Comparison of ENCODE assay signal across 8 cellular contexts in the genomic region with DNA sequence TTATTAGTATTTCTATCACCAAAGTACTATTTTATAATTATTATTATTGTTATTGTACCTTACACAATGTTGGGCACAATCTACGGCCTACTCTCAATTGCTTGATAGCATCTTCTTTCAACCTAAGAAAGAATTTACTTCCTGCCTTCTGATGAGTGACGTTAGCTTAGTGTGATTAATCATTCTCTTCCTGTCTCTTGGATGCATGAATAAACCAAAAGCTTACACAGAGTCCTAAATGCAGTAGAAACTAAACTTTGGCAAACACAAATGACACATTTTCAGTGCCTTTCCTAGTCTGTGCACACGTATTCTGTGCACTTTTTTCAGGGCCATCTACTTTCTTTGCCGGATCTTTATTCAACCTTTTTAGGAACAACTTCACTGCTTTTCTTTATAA. TPM values are rescaled to one million over a fixed set of nuclear protein-coding genes. Genes with fewer than 3 reads are reported as not detected.
DNase-seq lines count a peak whose midpoint lies in the region; ATAC-seq and TF ChIP-seq lines count a peak whose summit lies in the region.

No MANE protein-coding gene starts in this region.

- in situ Hi-C loops in ACHN (cut with HindIII; ENCODE audit: low pct_ligation_motif_present, low pct_unique_long_range_greater_than_20kb, low sequenced_read_pairs) = no loop called here

- H2BK15ac ChIP-seq in mesenchymal stem cell (ENCODE audit: low read depth, poor library complexity, severe bottlenecking) (no peak overlapping the region), H9 (ENCODE audit: low read depth, low read length) (no peak overlapping the region)

- H3K27me3 ChIP-seq in mesenchymal stem cell (ENCODE audit: control insufficient read depth in 1 of 2, insufficient read depth in 1 of 2, low read length in 2 of 2) = no peaks in the 10 kb centered on the region
- no peaks in the 10 kb centered on the region for H3K27me3 ChIP-seq in H9 (ENCODE audit: insufficient read depth, low read length)

- ATAC-seq in HG03432 (IDR thresholded peaks at IDR 0.05; ENCODE audit: unreplicated experiment) = no peak

- no peak overlapping the region for H3K56ac ChIP-seq in H9 (ENCODE audit: insufficient read length, low read depth, low read length)

- no peak overlapping the region for H2BK20ac ChIP-seq in H9 (ENCODE audit: low read depth, low read length, poor library complexity, severe bottlenecking)

- H3K4me2 ChIP-seq in mesenchymal stem cell (ENCODE audit: low read length, poor library complexity, severe bottlenecking) (no peak overlapping the region), H9 (ENCODE audit: insufficient read depth, insufficient read length, low read length) (no peak overlapping the region)

- no peaks in the 10 kb centered on the region for H3K27me3 Mint-ChIP-seq in H9 (ENCODE audit: low read depth)

- H3K27ac ChIP-seq in mesenchymal stem cell (ENCODE audit: low read length, poor library complexity, severe bottlenecking) (peak overlapping the region; percentile 51), H9 (ENCODE audit: insufficient read length, low read depth, low read length) (no peak overlapping the region)

- H2BK120ac ChIP-seq in mesenchymal stem cell (ENCODE audit: low read depth, low read length) = no peak overlapping the region
- H2BK120ac ChIP-seq in H9 (ENCODE audit: low read depth, low read length, poor library complexity, severe bottlenecking) = no peak overlapping the region

- DNase-seq in ACHN (peak; percentile 78), NB4 (ENCODE audit: low read depth) (peak; percentile 30), cardiac fibroblast (ENCODE audit: low read depth in 2 of 2) (peak; percentile 72 to 86), mesenchymal stem cell (peak; percentile 44), H9 (no peak), NCI-H345 treated with DMSO at 0.1 percent for 48 hours (lab: John Stamatoyannopoulos, UW; ENCODE audit: unreplicated experiment) (no peak), SK-N-DZ (ENCODE audit: low spot score) (no peak)

- H3K9me3 Mint-ChIP-seq in H9 = peaks cover 31 to 33% of the 10 kb centered on the region in 2 experiments

- H4K8ac ChIP-seq in mesenchymal stem cell (ENCODE audit: low read length) (no peak overlapping the region), H9 (replicated peaks; ENCODE audit: insufficient read length, low read depth, low read length) (no peak overlapping the region)

- H3K79me1 ChIP-seq in mesenchymal stem cell (replicated peaks; ENCODE audit: low read length, poor library complexity, severe bottlenecking) (peaks cover 19% of the 10 kb centered on the region), H9 (ENCODE audit: insufficient read depth, low read depth, low read length, poor library complexity, severe bottlenecking) (no peaks in the 10 kb centered on the region)

- no peaks in the 10 kb centered on the region for H4K20me1 ChIP-seq in H9 (ENCODE audit: control insufficient read depth, insufficient read depth, insufficient read length)

- H4K5ac ChIP-seq in H9 (ENCODE audit: insufficient read length, low read depth, low read length) = no peak overlapping the region

- H3K4me1 Mint-ChIP-seq in H9 = peaks cover 0 to 9% of the 10 kb centered on the region in 2 experiments; a peak in 2 of 4 replicates

- no peaks in the 10 kb centered on the region for H3K23me2 ChIP-seq in H9 (ENCODE audit: insufficient read length, low read depth, low read length, poor library complexity, severe bottlenecking)

- H3K4ac ChIP-seq in mesenchymal stem cell (ENCODE audit: low read depth in 1 of 2, low read length in 2 of 2) = no peak overlapping the region
- no peak overlapping the region for H3K4ac ChIP-seq in H9 (ENCODE audit: low read depth, low read length)

- no peak overlapping the region for H3K27ac Mint-ChIP-seq in H9

- H3K9me3 ChIP-seq in mesenchymal stem cell (ENCODE audit: control insufficient read depth, low read length) (no peaks in the 10 kb centered on the region), H9 (ENCODE audit: control insufficient read depth, low read depth, low read length) (peaks cover 15% of the 10 kb centered on the region)

- peaks cover 2% of the 10 kb centered on the region for H3K4me1 ChIP-seq in mesenchymal stem cell (ENCODE audit: control insufficient read depth, insufficient read depth, low read depth, low read length)
- H3K4me1 ChIP-seq in H9 (ENCODE audit: insufficient read depth, low read length) = peaks cover 2% of the 10 kb centered on the region; the same call in 1 of the 2 replicates

- TF ChIP-seq POLR2A in NB4 (IDR thresholded peaks at IDR 0.05; ENCODE audit: extremely low read depth, insufficient read length) = no peak

- H2BK5ac ChIP-seq in mesenchymal stem cell (ENCODE audit: low read depth, low read length, poor library complexity, severe bottlenecking) (no peak overlapping the region), H9 (ENCODE audit: insufficient read length, low read length) (no peak overlapping the region)

- H3K18ac ChIP-seq in mesenchymal stem cell (ENCODE audit: low read depth in 1 of 2, low read length in 2 of 2) (no peak overlapping the region), H9 (ENCODE audit: insufficient read length, low read depth, low read length) (no peak overlapping the region)

- WGBS in mesenchymal stem cell = 24% methylated on average over 4 of the region's 4 CpGs
- no CpG with 5 or more reads among the region's 4 CpGs for WGBS in H9 (ENCODE audit: extremely low coverage, insufficient read length, low lambda C conversion rate)

- H2AFZ ChIP-seq in mesenchymal stem cell (ENCODE audit: low read depth, low read length) = no peak overlapping the region
- no peak overlapping the region for H2AFZ ChIP-seq in H9 (ENCODE audit: low read length)

- TF ChIP-seq CTCF in NB4 (IDR thresholded peaks at IDR 0.05; ENCODE audit: low read depth, low read length) (no peak), cardiac fibroblast (IDR thresholded peaks at IDR 0.05; ENCODE audit: low read depth, low read length) (no peak), H9 (conservative IDR thresholded peaks at IDR 0.05) (no peak)

- H2AK5ac ChIP-seq in mesenchymal stem cell (ENCODE audit: low read length, severe bottlenecking) (no peak overlapping the region), H9 (ENCODE audit: insufficient read length, low read length) (no peak overlapping the region)

- peaks cover 0 to 5% of the 10 kb centered on the region in 2 experiments for H3K36me3 ChIP-seq in mesenchymal stem cell (ENCODE audit: control insufficient read depth in 1 of 2, insufficient read depth in 2 of 2, low read depth in 1 of 2, low read length in 2 of 2)

- H3K4me3 Mint-ChIP-seq in H9 = no peak overlapping the region

- H3K14ac ChIP-seq in mesenchymal stem cell (ENCODE audit: low read length in 2 of 2) = no peak overlapping the region
- H3K14ac ChIP-seq in H9 (ENCODE audit: insufficient read depth, low read length) = no peak overlapping the region

- H3K9ac ChIP-seq in mesenchymal stem cell (ENCODE audit: low read length) (peak overlapping the region; percentile 44), H9 (ENCODE audit: extremely low read depth, insufficient read length, low read length) (no peak overlapping the region)

- no peak overlapping the region for H3K4me3 ChIP-seq in NB4 (ENCODE audit: low read depth, low read length)
- H3K4me3 ChIP-seq in cardiac fibroblast (replicated peaks in 1 of 2; ENCODE audit: low read depth in 2 of 2, low read length in 2 of 2) = no peak overlapping the region
- H3K4me3 ChIP-seq in mesenchymal stem cell (ENCODE audit: insufficient read depth in 1 of 2, low read depth in 1 of 2, low read length in 2 of 2) = peak overlapping the region in 1 of 2 experiments; percentile 30

- H3K79me2 ChIP-seq in H9 (ENCODE audit: insufficient read depth, low read length) = no peaks in the 10 kb centered on the region

- H3T11ph ChIP-seq in H9 (ENCODE audit: low read length) = no peak overlapping the region

- H2BK12ac ChIP-seq in mesenchymal stem cell (ENCODE audit: low read length in 2 of 2) = no peak overlapping the region
- H2BK12ac ChIP-seq in H9 (ENCODE audit: insufficient read length, low read depth, low read length) = no peak overlapping the region

- H3K23ac ChIP-seq in mesenchymal stem cell (ENCODE audit: low read length in 2 of 2) = no peak overlapping the region
- H3K23ac ChIP-seq in H9 (ENCODE audit: insufficient read length, low read depth, low read length) = no peak overlapping the region

- H3K36me3 Mint-ChIP-seq in H9 (ENCODE audit: insufficient read depth in 1 of 3, low read depth in 3 of 3) = peaks cover 18 to 28% (median 26%) of the 10 kb centered on the region in 3 experiments

- H4K91ac ChIP-seq in mesenchymal stem cell (ENCODE audit: low read length) (no peak overlapping the region), H9 (ENCODE audit: insufficient read length, low read depth, low read length) (no peak overlapping the region)

RNA-seq across cellular contexts. Expression of a gene that starts 19.2 kb away (rescaled TPM):
- polyA plus RNA-seq in mesenchymal stem cell (2013, experiment 1 of 2) = 22.0 TPM
- polyA plus RNA-seq in mesenchymal stem cell (2013, experiment 2 of 2) = 21.9 TPM
- total RNA-seq in H9 (2021) = 13.8 and 14.2 TPM in 2 replicates
- polyA plus RNA-seq in SK-N-DZ (2014; cell fraction: cytosol; rRNA removed) = 8.1 and 10.7 TPM in 2 replicates
- 8.8 and 10.2 TPM in 2 replicates for polyA plus RNA-seq in SK-N-DZ (2014; cell fraction: nucleus; rRNA removed)

RNA-seq across cellular contexts. Expression of a gene that starts 19.5 kb away (rescaled TPM):
- polyA plus RNA-seq in mesenchymal stem cell (2013, experiment 1 of 2) = 16.6 TPM
- polyA plus RNA-seq in mesenchymal stem cell (2013, experiment 2 of 2) = 17.7 TPM
- total RNA-seq in H9 (2021) = 40.5 and 48.4 TPM in 2 replicates
- polyA plus RNA-seq in SK-N-DZ (2014; cell fraction: cytosol; rRNA removed) = 54.1 and 86.4 TPM in 2 replicates
- 43.1 and 61.7 TPM in 2 replicates for polyA plus RNA-seq in SK-N-DZ (2014; cell fraction: nucleus; rRNA removed)

Comparison
In these comparisons a context has a peak if more than half of its experiments do, and no peak if none do; other contexts are left out.
1. DNase-seq: peak in ACHN (single experiment), NB4 (single experiment), cardiac fibroblast (2 of 2) and mesenchymal stem cell (single experiment); none in H9 (single experiment), NCI-H345 treated with DMSO at 0.1 percent for 48 hours (single experiment) and SK-N-DZ (single experiment).